In the genomic region with DNA sequence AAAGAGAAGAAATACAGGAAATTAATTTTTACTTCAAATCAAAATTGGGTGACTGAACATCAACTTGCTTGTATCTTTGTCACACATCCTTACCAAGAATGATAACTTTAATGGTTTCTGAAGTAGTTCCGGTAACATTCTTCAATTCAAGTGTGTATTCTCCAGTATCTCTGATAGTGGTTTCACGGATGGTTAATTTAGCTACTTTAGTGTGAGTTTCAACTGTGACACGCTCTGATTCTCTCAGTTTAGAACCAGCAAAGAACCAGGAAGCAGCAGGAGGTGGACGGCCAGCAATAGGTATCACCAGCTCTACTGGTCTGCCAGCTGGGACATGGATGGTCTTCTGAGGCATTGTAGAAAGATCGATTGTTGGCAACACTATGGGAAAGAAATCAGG, we compare ENCODE assay signal across 27 cellular contexts.
"Had no signal": no experiment of that assay in that cellular context is flagged by ENCODE, and none has a peak within 500 bp of the region (broad histone marks: within the 10 kb centered on the region; RNA-seq: fewer than 3 reads in every experiment).

No MANE protein-coding gene starts in this region.

- H3K9me3 ChIP-seq: psoas muscle, right atrium auricular region, stomach, suprapubic skin, tibial nerve had no signal

- H3K27ac ChIP-seq: parathyroid adenoma, right atrium auricular region, stomach, suprapubic skin, tibial nerve, VCaP had no signal

- H3K27me3 Mint-ChIP-seq: activated naive CD4-positive, alpha-beta T cell treated with anti-CD3 and anti-CD28 coated beads, Interleukin-2, amount 10 ng/mL, durations not matched to agents 7 days and 5 days; activated naive CD8-positive, alpha-beta T cell treated with anti-CD3 and anti-CD28 coated beads, Interleukin-2, amount 10 ng/mL, durations not matched to agents 7 days and 5 days; stimulated activated naive B cell treated with anti-CD40 and anti-IgM and Interleukin-4, amounts not matched to agents 10 μg/mL and 1 μg/mL and 100 μg/mL, for 72 hours had no signal

- H3K4me1 ChIP-seq: parathyroid adenoma, right atrium auricular region, stomach, suprapubic skin, tibial nerve had no signal

- H3K27ac Mint-ChIP-seq: activated naive CD4-positive, alpha-beta T cell treated with anti-CD3 and anti-CD28 coated beads, Interleukin-2, amount 10 ng/mL, durations not matched to agents 7 days and 5 days; activated naive CD8-positive, alpha-beta T cell treated with anti-CD3 and anti-CD28 coated beads, Interleukin-2, amount 10 ng/mL, durations not matched to agents 7 days and 5 days; endodermal cell; nephron; stimulated activated naive B cell treated with anti-CD40 and anti-IgM and Interleukin-4, amounts not matched to agents 10 μg/mL and 1 μg/mL and 100 μg/mL, for 72 hours; T-helper 1 cell treated with Interleukin-12 subunit alpha and Interleukin-12 subunit beta and Interleukin-4 antibody, amounts not matched to agents 30 μg/mL and 1 μg/mL, for 36 hours had no signal

- H3K4me1 Mint-ChIP-seq: endodermal cell, nephron had no signal

- ATAC-seq: esophagus mucosa; left ventricle myocardium superior; stimulated activated naive B cell treated with anti-CD40 and anti-IgM and Interleukin-4, amounts not matched to agents 10 μg/mL and 1 μg/mL and 100 μg/mL, for 72 hours had no signal

- H3K4me3 ChIP-seq: psoas muscle, right atrium auricular region, smooth muscle cell, stomach, suprapubic skin, tibial nerve had no signal

- H3K4me3 Mint-ChIP-seq: activated naive CD4-positive, alpha-beta T cell treated with anti-CD3 and anti-CD28 coated beads, Interleukin-2, amount 10 ng/mL, durations not matched to agents 7 days and 5 days; activated naive CD8-positive, alpha-beta T cell treated with anti-CD3 and anti-CD28 coated beads, Interleukin-2, amount 10 ng/mL, durations not matched to agents 7 days and 5 days; endodermal cell; nephron; stimulated activated naive B cell treated with anti-CD40 and anti-IgM and Interleukin-4, amounts not matched to agents 10 μg/mL and 1 μg/mL and 100 μg/mL, for 72 hours; T-helper 1 cell treated with Interleukin-12 subunit alpha and Interleukin-12 subunit beta and Interleukin-4 antibody, amounts not matched to agents 30 μg/mL and 1 μg/mL, for 36 hours had no signal

- H3K9me3 Mint-ChIP-seq: activated naive CD4-positive, alpha-beta T cell treated with anti-CD3 and anti-CD28 coated beads, Interleukin-2, amount 10 ng/mL, durations not matched to agents 7 days and 5 days; activated naive CD8-positive, alpha-beta T cell treated with anti-CD3 and anti-CD28 coated beads, Interleukin-2, amount 10 ng/mL, durations not matched to agents 7 days and 5 days; endodermal cell; nephron; stimulated activated naive B cell treated with anti-CD40 and anti-IgM and Interleukin-4, amounts not matched to agents 10 μg/mL and 1 μg/mL and 100 μg/mL, for 72 hours had no signal

- H3K27me3 ChIP-seq: right atrium auricular region, stomach, suprapubic skin, tibial nerve had no signal

- DNase-seq: activated CD4-positive, alpha-beta T cell treated with anti-CD3 and anti-CD28 coated beads for 4 hours; activated CD4-positive, alpha-beta T cell treated with anti-CD3 and anti-CD28 coated beads, Interleukin-2, amount 50 U/mL, for 4 hours; activated gamma-delta T cell; activated naive CD4-positive, alpha-beta T cell treated with anti-CD3 and anti-CD28 coated beads, Interleukin-2, amount 10 ng/mL, durations not matched to agents 7 days and 5 days; activated naive CD8-positive, alpha-beta T cell treated with anti-CD3 and anti-CD28 coated beads, Interleukin-2, amount 10 ng/mL, durations not matched to agents 7 days and 5 days; activated T-cell treated with anti-CD3 and anti-CD28 coated beads, Interleukin-2, amount 50 U/mL, for 1 hour; central memory CD4-positive, alpha-beta T cell; endodermal cell; foreskin fibroblast; left ventricle myocardium superior; psoas muscle; stimulated activated CD4-positive, alpha-beta T cell treated with anti-CD3 and anti-CD28 coated beads, Interleukin-1b, Interleukin-23, amount 100 ng/mL, for 48 hours; stimulated activated CD4-positive, alpha-beta T cell treated with anti-CD3 and anti-CD28 coated beads, Interleukin-4, amount 100 ng/mL, for 4 hours; stimulated activated CD8-positive, alpha-beta memory T cell treated with anti-CD3 and anti-CD28 coated beads, Interleukin-4, amount 100 ng/mL, for 48 hours; stimulated activated naive B cell treated with anti-CD40 and anti-IgM and Interleukin-4, amounts not matched to agents 10 μg/mL and 1 μg/mL and 100 μg/mL, for 72 hours; stomach; SW 1271; T-helper 9 cell had no signal
